In genomic region chr20:24445510-24446170, GRCh38 we compare ENCODE assay signal across 2 cellular contexts.
TF ChIP-seq lines count a peak whose summit lies in the region.

No MANE protein-coding gene starts in this region.

TF ChIP-seq in GM23338, 12 proteins besides CTCF, POLR2A, EP300 and RAD21:
- TF ChIP-seq CREB1 (CRISPR knock-in tag; IDR thresholded peaks at IDR 0.05; ENCODE audit: low read depth) (no peak), JUNB (IDR thresholded peaks at IDR 0.05; ENCODE audit: unreplicated experiment) (no peak), POLR2AphosphoS5 (IDR thresholded peaks at IDR 0.05; ENCODE audit: low read depth) (no peak), ZNF462 (CRISPR knock-in tag; IDR thresholded peaks at IDR 0.05) (no peak; the same call in 1 of the 2 replicates), ZNF331 (CRISPR knock-in tag; IDR thresholded peaks at IDR 0.05; ENCODE audit: low read depth) (no peak), ZNF114 (CRISPR knock-in tag; IDR thresholded peaks at IDR 0.05) (no peak), NANOG (IDR thresholded peaks at IDR 0.05; ENCODE audit: borderline replicate concordance) (no peak), STAT1 (IDR thresholded peaks at IDR 0.05; ENCODE audit: unreplicated experiment) (no peak), EZH2 (IDR thresholded peaks at IDR 0.05; ENCODE audit: low read depth, unreplicated experiment) (no peak)

TF ChIP-seq in IMR-90, 13 proteins besides CTCF, POLR2A, EP300 and RAD21:
- no peak for TF ChIP-seq SMC3 (IDR thresholded peaks at IDR 0.05; ENCODE audit: low read depth, low read length)
- no peak for TF ChIP-seq MAZ (IDR thresholded peaks at IDR 0.05; ENCODE audit: borderline replicate concordance, low read depth, low read length)
- no peak for TF ChIP-seq MXI1 (IDR thresholded peaks at IDR 0.05; ENCODE audit: borderline replicate concordance, low read depth, low read length)
- TF ChIP-seq CEBPB (IDR thresholded peaks at IDR 0.05; ENCODE audit: low read depth, low read length) = no peak
- no peak for TF ChIP-seq CHD1 (IDR thresholded peaks at IDR 0.05; ENCODE audit: low read depth, low read length)
- TF ChIP-seq MAFK (IDR thresholded peaks at IDR 0.05; ENCODE audit: low read depth, low read length) = no peak
- TF ChIP-seq BHLHE40 (IDR thresholded peaks at IDR 0.05; ENCODE audit: low read depth, low read length) = no peak
- no peak for TF ChIP-seq USF2 (IDR thresholded peaks at IDR 0.05; ENCODE audit: low read depth, low read length)
- TF ChIP-seq FOS (IDR thresholded peaks at IDR 0.05; ENCODE audit: low read depth, low read length) = no peak
- TF ChIP-seq NFE2L2 (IDR thresholded peaks at IDR 0.05; ENCODE audit: low read depth, low read length) = no peak
- TF ChIP-seq RCOR1 (IDR thresholded peaks at IDR 0.05; ENCODE audit: insufficient replicate concordance, low read length) = no peak
- no peak for TF ChIP-seq RFX5 (IDR thresholded peaks at IDR 0.05; ENCODE audit: low read depth, low read length)
- TF ChIP-seq ELK1 (IDR thresholded peaks at IDR 0.05; ENCODE audit: borderline replicate concordance, low read depth, low read length) = no peak
